8 cellular contexts compared by ENCODE assay signal in the genomic region with DNA sequence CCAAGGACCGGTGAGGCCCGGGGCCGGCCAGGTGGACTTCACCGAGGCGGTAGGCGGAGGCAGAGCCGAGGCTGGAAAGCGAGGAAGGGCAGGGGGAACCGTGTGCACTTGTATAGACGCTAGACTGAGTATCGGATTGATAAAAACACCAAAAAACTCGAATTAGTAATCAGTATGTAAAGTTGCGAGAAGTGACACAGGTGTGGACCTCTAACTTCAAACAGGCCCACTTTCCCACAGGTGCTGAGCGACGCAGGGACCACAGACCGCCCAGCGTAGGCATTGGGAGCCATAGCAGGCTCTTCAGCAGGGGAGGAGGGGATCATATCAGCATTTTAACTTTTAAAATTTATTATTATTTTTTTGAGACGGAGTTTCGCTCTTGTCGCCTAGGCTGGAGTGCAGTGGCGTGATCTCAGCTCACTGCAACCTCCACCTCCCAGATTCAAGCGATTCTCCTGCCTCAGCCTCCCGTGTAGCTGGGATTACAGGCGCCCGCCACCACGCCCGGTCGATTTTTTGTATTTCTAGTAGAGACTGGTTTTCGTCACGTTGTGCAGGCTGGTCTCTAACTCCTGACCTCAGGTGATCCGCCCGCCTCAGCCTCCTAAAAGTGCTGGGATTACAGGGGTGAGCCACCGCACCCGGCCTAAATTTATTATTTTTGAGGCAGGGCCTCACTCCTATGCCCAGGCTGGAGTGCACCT. TPM values are rescaled to one million over a fixed set of nuclear protein-coding genes. Genes with fewer than 3 reads are reported as not detected.
DNase-seq lines count a peak whose midpoint lies in the region; ATAC-seq and TF ChIP-seq lines count a peak whose summit lies in the region.

No MANE protein-coding gene starts in this region.

- TF ChIP-seq CTCF in A673 (conservative IDR thresholded peaks at IDR 0.05; ENCODE audit: low read depth, low read length): no peak
- no peak for TF ChIP-seq CTCF in breast epithelium (IDR thresholded peaks at IDR 0.05)

- no peak for TF ChIP-seq POLR2A in breast epithelium (IDR thresholded peaks at IDR 0.05)

- H3K4me3 ChIP-seq in A673 (ENCODE audit: low read depth, low read length, poor library complexity, severe bottlenecking) (peak overlapping the region; percentile 95), breast epithelium (peak overlapping the region; percentile 92 to 95 (median 93)), mucosa of stomach (ENCODE audit: low read length) (peak overlapping the region; percentile 63)

- DNase-seq in A673 (ENCODE audit: low spot score) (no peak), breast epithelium (ENCODE audit: low spot score in 2 of 2) (no peak), RKO (ENCODE audit: low spot score) (no peak), GM19238 (ENCODE audit: insufficient read length, low spot score) (no peak), NCI-H1105 (lab: John Stamatoyannopoulos, UW) (no peak)

- no peaks in the 10 kb centered on the region for H3K27me3 ChIP-seq in A673 (replicated peaks; ENCODE audit: insufficient read depth, low read depth, low read length, poor library complexity)
- no peaks in the 10 kb centered on the region for H3K27me3 ChIP-seq in breast epithelium
- H3K27me3 ChIP-seq in mucosa of stomach (ENCODE audit: control insufficient read depth, insufficient read depth, low read length): no peaks in the 10 kb centered on the region

- peak overlapping the region; percentile 64 for H3K27ac ChIP-seq in A673 (ENCODE audit: low read depth, low read length, poor library complexity, severe bottlenecking)
- peak overlapping the region; percentile 93 for H3K27ac ChIP-seq in breast epithelium

- H3K9me3 ChIP-seq in A673 (ENCODE audit: low read depth, low read length, poor library complexity, severe bottlenecking) (no peaks in the 10 kb centered on the region), breast epithelium (no peaks in the 10 kb centered on the region), mucosa of stomach (ENCODE audit: control insufficient read depth, low read length) (no peaks in the 10 kb centered on the region)

- H3K4me1 ChIP-seq in A673 (ENCODE audit: insufficient read depth, low read length, poor library complexity, severe bottlenecking) (peaks cover 8% of the 10 kb centered on the region), breast epithelium (peaks cover 0 to 10% of the 10 kb centered on the region in 2 donors), mucosa of stomach (ENCODE audit: control insufficient read depth, insufficient read depth, low read length) (peaks cover 20% of the 10 kb centered on the region)

- intact Hi-C loops in A673 (cut with micrococcal nuclease; ENCODE audit: unreplicated experiment) (no loop called here), breast epithelium (cut with DNase I; ENCODE audit: low total_unique reads) (loop anchor here (10.0 kb wide), 1 partner anchor 100 kb away; the partner anchor contains the start of gene NRTN)

- H3K36me3 ChIP-seq in A673 (ENCODE audit: insufficient read depth, low read length, poor library complexity, severe bottlenecking): peaks cover 4% of the 10 kb centered on the region
- no peaks in the 10 kb centered on the region for H3K36me3 ChIP-seq in breast epithelium
- no peaks in the 10 kb centered on the region for H3K36me3 ChIP-seq in mucosa of stomach (ENCODE audit: control insufficient read depth, insufficient read depth, low read length)

- peak overlapping the region; percentile 76 for H3K9ac ChIP-seq in mucosa of stomach (ENCODE audit: low read length)

- ATAC-seq in HG03095 (IDR thresholded peaks at IDR 0.05; ENCODE audit: unreplicated experiment) (peak; percentile 1), HG03432 (IDR thresholded peaks at IDR 0.05; ENCODE audit: unreplicated experiment) (no peak)

- POLR2A ChIA-PET in A673 (lab: Charles Lee; ENCODE audit: low non-redundant PET): interaction anchor here (1.3 kb wide), 1 partner anchor 77 kb away, joined by 6 read pairs; no protein-coding TSS in a partner anchor

- BruUV-seq in A673 (replicated peaks; lab: Mats Ljungman, UMichigan): no TSS peak

- CTCF ChIA-PET in A673 (lab: Charles Lee): interaction anchor here (2.0 kb wide), 1 partner anchor 101 kb away, joined by 16 read pairs; the partner anchor contains the start of gene NRTN

RNA-seq across cellular contexts. Expression of gene VMAC, which starts 0.6 kb away (rescaled TPM):
- total RNA-seq in A673 (2021): 0.67 and 1.7 TPM in 2 replicates
- 10 to 100 TPM in 1 of 3 donors, 1 to 10 TPM in 2; 6.1 to 11.8 (median 9.2) TPM for total RNA-seq in breast epithelium

RNA-seq across cellular contexts. Expression of gene NDUFA11, which starts 1.6 kb away (rescaled TPM):
- 290 and 298 TPM in 2 replicates for total RNA-seq in A673 (2021)
- total RNA-seq in breast epithelium: 100 to 1,000 TPM; 186 to 278 (median 186) TPM

RNA-seq across cellular contexts. Expression of gene CAPS, which starts 8.8 kb away (rescaled TPM):
- total RNA-seq in A673 (2021) (0.92 and 1.7 TPM in 2 replicates), breast epithelium (10 to 100 TPM in 2 of 3 donors, 1 to 10 TPM in 1; 9.4 to 19.0 (median 16.4) TPM)

RNA-seq across cellular contexts. Expression of gene FUT5, which starts 34.9 kb away (rescaled TPM):
- total RNA-seq in A673 (2021) (not detected in 2 replicates), breast epithelium (not detected)

RNA-seq across cellular contexts. Expression of gene FUT3, which starts 54.0 kb away (rescaled TPM):
- total RNA-seq in A673 (2021) (not detected in 2 replicates), breast epithelium (1 to 10 TPM in 2 of 3 donors, not detected in 1; 1.3 to 2.9 TPM)
